9 cellular contexts compared by ENCODE assay signal in genomic region chrX:44675364-44676024, GRCh38.
DNase-seq lines count a peak whose midpoint lies in the region; ATAC-seq and TF ChIP-seq lines count a peak whose summit lies in the region.
"Had no signal": no experiment of that assay in that cellular context is flagged by ENCODE, and none has a peak within 500 bp of the region (broad histone marks: within the 10 kb centered on the region; RNA-seq: fewer than 3 reads in every experiment).

No MANE protein-coding gene starts in this region.

- intact Hi-C loops in posterior cingulate gyrus (cut with DNase I) = no loop called here

- H3K4me3 Mint-ChIP-seq in activated T-cell treated with anti-CD3 and anti-CD28 coated beads, Interleukin-2, amount 50 U/mL, for 72 hours = no peak overlapping the region
- H3K4me3 Mint-ChIP-seq: activated T-helper 1 cell treated with anti-CD3 and anti-CD28 coated beads, Interleukin-12 subunit alpha, Interleukin-12 subunit beta, Interleukin-2, Interleukin-4 antibody, amounts not matched to agents 30 ng/mL and 10 ng/mL and 1 ng/mL, durations not matched to agents 14 hours and 24 hours and 36 hours had no signal

- H3K27ac ChIP-seq in epithelial cell of prostate = no peak overlapping the region

- H3K4me1 Mint-ChIP-seq in activated T-cell treated with anti-CD3 and anti-CD28 coated beads, Interleukin-2, amount 50 U/mL, for 72 hours (ENCODE audit: low read depth) = no peaks in the 10 kb centered on the region

- no peak overlapping the region for H3K27ac Mint-ChIP-seq in activated T-cell treated with anti-CD3 and anti-CD28 coated beads, Interleukin-2, amount 50 U/mL, for 72 hours
- H3K27ac Mint-ChIP-seq: activated T-helper 1 cell treated with anti-CD3 and anti-CD28 coated beads, Interleukin-12 subunit alpha, Interleukin-12 subunit beta, Interleukin-2, Interleukin-4 antibody, amounts not matched to agents 30 ng/mL and 10 ng/mL and 1 ng/mL, durations not matched to agents 14 hours and 24 hours and 36 hours had no signal

- in situ Hi-C loops in GM13976 (cut with MboI; ENCODE audit: low sequenced_read_pairs, unreplicated experiment) = no loop called here

- DNase-seq in GM04504 (ENCODE audit: low read depth) (peak; percentile 80), NCI-H510A treated with DMSO at 0.1 percent for 48 hours (lab: John Stamatoyannopoulos, UW) (peak; percentile 71), epithelial cell of prostate (ENCODE audit: low read depth, low spot score) (peak; percentile 89), posterior cingulate gyrus (peak; percentile 23 to 93 (median 41)), GM13976 (ENCODE audit: low spot score) (no peak)
- no peak for DNase-seq in activated T-cell treated with anti-CD3 and anti-CD28 coated beads, Interleukin-2, amount 50 U/mL, for 72 hours

- TF ChIP-seq CTCF in GM13976 (IDR thresholded peaks at IDR 0.05; ENCODE audit: borderline replicate concordance, control extremely low read depth, extremely low read depth, insufficient read depth, missing control alignments) = no peak

- H3K36me3 Mint-ChIP-seq in activated T-cell treated with anti-CD3 and anti-CD28 coated beads, Interleukin-2, amount 50 U/mL, for 72 hours (ENCODE audit: insufficient read depth in 2 of 2) = no peaks in the 10 kb centered on the region

- ATAC-seq in activated T-cell treated with anti-CD3 and anti-CD28 coated beads, Interleukin-2, amount 50 U/mL, for 72 hours (replicated peaks in 1 of 2) = no peak
- ATAC-seq in GM19467 (IDR thresholded peaks at IDR 0.05; ENCODE audit: unreplicated experiment) = no peak
- ATAC-seq in HG03025 (IDR thresholded peaks at IDR 0.05; ENCODE audit: low FRiP score, unreplicated experiment) = no peak

- no peaks in the 10 kb centered on the region for H3K9me3 Mint-ChIP-seq in activated T-cell treated with anti-CD3 and anti-CD28 coated beads, Interleukin-2, amount 50 U/mL, for 72 hours
- H3K9me3 Mint-ChIP-seq: activated T-helper 1 cell treated with anti-CD3 and anti-CD28 coated beads, Interleukin-12 subunit alpha, Interleukin-12 subunit beta, Interleukin-2, Interleukin-4 antibody, amounts not matched to agents 30 ng/mL and 10 ng/mL and 1 ng/mL, durations not matched to agents 14 hours and 24 hours and 36 hours had no signal

- H3K27me3 Mint-ChIP-seq in activated T-cell treated with anti-CD3 and anti-CD28 coated beads, Interleukin-2, amount 50 U/mL, for 72 hours (ENCODE audit: low read depth) = peaks cover 7% of the 10 kb centered on the region

Comparison
In these comparisons a context has a peak if more than half of its experiments do, and no peak if none do; other contexts are left out.
1. DNase-seq: peak in GM04504 (single experiment), NCI-H510A treated with DMSO at 0.1 percent for 48 hours (single experiment), epithelial cell of prostate (single experiment) and posterior cingulate gyrus (10 of 10); none in activated T-cell treated with anti-CD3 and anti-CD28 coated beads, Interleukin-2, amount 50 U/mL, for 72 hours (0 of 2) and GM13976 (single experiment).